ENCODE assay signal across 8 cellular contexts in genomic region chr6:43516367-43516696, GRCh38. TPM values are rescaled to one million over a fixed set of nuclear protein-coding genes. Genes with fewer than 3 reads are reported as not detected.
A peak's percentile ranks its signal among the peaks of the same experiment; 100 is the strongest.
DNase-seq lines count a peak whose midpoint lies in the region; ATAC-seq, FAIRE-seq and TF ChIP-seq lines count a peak whose summit lies in the region.

No MANE protein-coding gene starts in this region.

- H3K4me3 ChIP-seq in H7 (ENCODE audit: insufficient read depth, low read depth, low read length) (peak overlapping the region; percentile 69), adrenal gland (peak overlapping the region; percentile 38 to 82 (median 61)), keratinocyte (ENCODE audit: control insufficient read depth in 2 of 3, extremely low read depth in 1 of 3, insufficient read depth in 2 of 3, low read depth in 1 of 3, low read length in 3 of 3) (peak overlapping the region; percentile 75 to 89 (median 86)), suprapubic skin (peak overlapping the region; percentile 93)

- no peak for TF ChIP-seq EP300 in suprapubic skin (IDR thresholded peaks at IDR 0.05)

- DNase-seq in H7 (no peak), adrenal gland (no peak), keratinocyte (ENCODE audit: low read depth, low spot score) (no peak), suprapubic skin (ENCODE audit: low spot score in 2 of 2) (no peak), WTC11 (ENCODE audit: low spot score) (no peak), occipital lobe (lab: John Stamatoyannopoulos, UW) (no peak), D721Med (ENCODE audit: insufficient read length, low spot score) (no peak)

- intact Hi-C loops in adrenal gland (cut with DNase I), result no loop called here

- H3K79me2 ChIP-seq in keratinocyte (ENCODE audit: control insufficient read depth, insufficient read depth, low read length), result peaks cover 60% of the 10 kb centered on the region

- no peak overlapping the region for H3K27ac Mint-ChIP-seq in WTC11

- no peak for TF ChIP-seq CTCF in adrenal gland (IDR thresholded peaks at IDR 0.05)
- no peak for TF ChIP-seq CTCF in keratinocyte (optimal IDR thresholded peaks at IDR 0.05 in 1 of 3, IDR thresholded peaks at IDR 0.05 in 1 of 3, conservative IDR thresholded peaks at IDR 0.05 in 1 of 3; ENCODE audit: extremely low read depth in 1 of 3, insufficient read depth in 2 of 3, low read length in 3 of 3)
- no peak for TF ChIP-seq CTCF in suprapubic skin (IDR thresholded peaks at IDR 0.05)
- TF ChIP-seq CTCF in WTC11 (IDR thresholded peaks at IDR 0.05), result no peak
- no peak for TF ChIP-seq CTCF in D721Med (IDR thresholded peaks at IDR 0.05; ENCODE audit: insufficient read depth, missing control alignments)

- no peak for FAIRE-seq in keratinocyte (lab: Jason Lieb, UNC)
- FAIRE-seq in D721Med (lab: Jason Lieb, UNC), result no peak

- CTCF ChIA-PET in WTC11 (lab: Charles Lee), result interaction anchor here (1.0 to 1.7 kb wide), 3 partner anchors 8 to 92 kb away, joined by 3 to 9 read pairs (median 3); no protein-coding TSS in a partner anchor

- peaks cover 41% of the 10 kb centered on the region for H3K36me3 ChIP-seq in H7 (replicated peaks; ENCODE audit: control insufficient read depth, insufficient read depth, low read length)
- peaks cover 0 to 61% of the 10 kb centered on the region in 2 donors for H3K36me3 ChIP-seq in adrenal gland (replicated peaks in 1 of 2)
- peaks cover 36 to 58% of the 10 kb centered on the region in 2 experiments for H3K36me3 ChIP-seq in keratinocyte (ENCODE audit: control insufficient read depth in 2 of 2, extremely low read depth in 1 of 2, insufficient read depth in 2 of 2, low read length in 2 of 2)
- peaks cover 62% of the 10 kb centered on the region for H3K36me3 ChIP-seq in suprapubic skin

- dilution Hi-C loops in keratinocyte (cut with MboI; ENCODE audit: extremely low pct_ligation_motif_present, low sequenced_read_pairs), result no loop called here

- H3K4me2 ChIP-seq in keratinocyte (ENCODE audit: control insufficient read depth, extremely low read depth, insufficient read depth, low read depth, low read length), result peak overlapping the region; percentile 98

- H3K9ac ChIP-seq in keratinocyte (ENCODE audit: control insufficient read depth, extremely low read depth, insufficient read depth, low read length), result peak overlapping the region; percentile 97

- H3K27ac ChIP-seq in adrenal gland (peak overlapping the region in 4 of 5 donors; percentile 77 to 86 (median 81)), keratinocyte (ENCODE audit: control insufficient read depth, insufficient read depth, low read length) (peak overlapping the region; percentile 92), suprapubic skin (peak overlapping the region; percentile 77)

- H3K9me1 ChIP-seq in keratinocyte (ENCODE audit: control insufficient read depth, extremely low read depth, insufficient read depth, low read length), result peaks cover 8% of the 10 kb centered on the region

- H3K4me1 ChIP-seq in adrenal gland (replicated peaks in 1 of 2) (peaks cover 17 to 33% of the 10 kb centered on the region in 2 donors), keratinocyte (ENCODE audit: control insufficient read depth, extremely low read depth, insufficient read depth, low read length) (peaks cover 28% of the 10 kb centered on the region), suprapubic skin (peaks cover 47% of the 10 kb centered on the region)

- TF ChIP-seq POLR2A in adrenal gland (IDR thresholded peaks at IDR 0.05) (no peak), suprapubic skin (IDR thresholded peaks at IDR 0.05) (no peak)

- H3K27me3 Mint-ChIP-seq in WTC11 (ENCODE audit: low read depth), result no peaks in the 10 kb centered on the region

- peak overlapping the region; percentile 75 for H2AFZ ChIP-seq in keratinocyte (ENCODE audit: control insufficient read depth, low read length)

- ATAC-seq in WTC11 (no peak), HG03139 (IDR thresholded peaks at IDR 0.05; ENCODE audit: unreplicated experiment) (no peak)

- H3K27me3 ChIP-seq in H7 (ENCODE audit: control insufficient read depth, insufficient read depth, low read length) (no peaks in the 10 kb centered on the region), adrenal gland (no peaks in the 10 kb centered on the region), keratinocyte (ENCODE audit: control insufficient read depth, extremely low read depth, insufficient read depth, low read length) (no peaks in the 10 kb centered on the region), suprapubic skin (no peaks in the 10 kb centered on the region)

- H4K20me1 ChIP-seq in keratinocyte (ENCODE audit: control insufficient read depth, extremely low read depth, insufficient read depth, low read length), result peaks cover 8% of the 10 kb centered on the region

- H3K4me3 Mint-ChIP-seq in WTC11, result no peak overlapping the region

- no peaks in the 10 kb centered on the region for H3K9me3 Mint-ChIP-seq in WTC11

- peaks cover 43% of the 10 kb centered on the region for H3K36me3 Mint-ChIP-seq in WTC11

- POLR2A ChIA-PET in WTC11 (lab: Charles Lee), result no interaction called here

- H3K9me3 ChIP-seq in adrenal gland (replicated peaks in 1 of 3) (no peaks in the 10 kb centered on the region), keratinocyte (ENCODE audit: control insufficient read depth, low read depth, low read length) (no peaks in the 10 kb centered on the region), suprapubic skin (no peaks in the 10 kb centered on the region)

- 0 to 2% (median 1%) methylated on average over 6 to 10 of the region's 10 CpGs for WGBS in adrenal gland, 4 donors
- WGBS in suprapubic skin, result 3% methylated on average over 10 of the region's 10 CpGs

- peaks cover 26% of the 10 kb centered on the region for H3K4me1 Mint-ChIP-seq in WTC11

RNA-seq across cellular contexts. Expression of gene YIPF3, which starts 0.4 kb away (rescaled TPM):
- 92.9 and 102 TPM in 2 replicates for total RNA-seq in H7 (2014; rRNA removed; shearing (Covaris generic))
- total RNA-seq in adrenal gland (100 to 1,000 TPM; 121 to 271 (median 160) TPM), suprapubic skin (100 to 1,000 TPM in 1 of 4 donors, 10 to 100 TPM in 3; 69.8 to 115 (median 84.6) TPM), WTC11 (2021) (79.1 to 82.4 TPM (median 81.3 TPM) in 3 replicates), occipital lobe (71.4 TPM)
- polyA plus RNA-seq in adrenal gland (100 to 1,000 TPM in 1 of 3 donors, 10 to 100 TPM in 2; 78.1 to 139 (median 98.0) TPM), keratinocyte (120 to 138 TPM (median 136 TPM) in 3 replicates)
- polyA plus RNA-seq in keratinocyte (2011; ENCODE audit: low read depth), result 29.2 TPM
- polyA plus RNA-seq in keratinocyte (2011; cell fraction: cytosol; rRNA removed), result 103 and 104 TPM in 2 replicates
- 154 and 155 TPM in 2 replicates for polyA plus RNA-seq in keratinocyte (2011; cell fraction: nucleus; rRNA removed)
- polyA plus RNA-seq in keratinocyte (2012; ENCODE audit: low replicate concordance), result 63.0 and 89.2 TPM in 2 replicates
- polyA minus RNA-seq in keratinocyte, result 142 to 213 TPM (median 144 TPM) in 3 replicates
- 90.5 TPM for polyA minus RNA-seq in keratinocyte (2011; cell fraction: cytosol; rRNA and poly(A)+ RNA removed)
- 57.6 and 64.5 TPM in 2 replicates for polyA minus RNA-seq in keratinocyte (2011; cell fraction: nucleus; rRNA and poly(A)+ RNA removed)

RNA-seq across cellular contexts. Expression of gene POLR1C, which starts 0.6 kb away (rescaled TPM):
- total RNA-seq in H7 (2014; rRNA removed; shearing (Covaris generic)), result 40.3 and 40.8 TPM in 2 replicates
- 10 to 100 TPM; 16.8 to 54.4 (median 29.4) TPM for total RNA-seq in adrenal gland
- polyA plus RNA-seq in adrenal gland, result 10 to 100 TPM; 36.7 to 67.2 (median 50.7) TPM
- polyA plus RNA-seq in keratinocyte, result 99.6 to 121 TPM (median 119 TPM) in 3 replicates
- 34.9 TPM for polyA plus RNA-seq in keratinocyte (2011; ENCODE audit: low read depth)
- polyA plus RNA-seq in keratinocyte (2011; cell fraction: cytosol; rRNA removed), result 69.9 and 106 TPM in 2 replicates
- 155 and 201 TPM in 2 replicates for polyA plus RNA-seq in keratinocyte (2011; cell fraction: nucleus; rRNA removed)
- polyA plus RNA-seq in keratinocyte (2012; ENCODE audit: low replicate concordance), result 90.8 and 119 TPM in 2 replicates
- polyA minus RNA-seq in keratinocyte, result 35.0 to 95.4 TPM (median 86.0 TPM) in 3 replicates
- polyA minus RNA-seq in keratinocyte (2011; cell fraction: cytosol; rRNA and poly(A)+ RNA removed), result 38.0 TPM
- 28.9 and 53.4 TPM in 2 replicates for polyA minus RNA-seq in keratinocyte (2011; cell fraction: nucleus; rRNA and poly(A)+ RNA removed)
- total RNA-seq in suprapubic skin, result 10 to 100 TPM; 31.1 to 44.7 (median 35.6) TPM
- total RNA-seq in WTC11 (2021), result 32.8 to 46.6 TPM (median 34.2 TPM) in 3 replicates
- total RNA-seq in occipital lobe, result 22.0 TPM

RNA-seq across cellular contexts. Expression of gene LRRC73, which starts 6.2 kb away (rescaled TPM):
- total RNA-seq in H7 (2014; rRNA removed; shearing (Covaris generic)), result 0.26 TPM in 1 of 2 replicates, not detected in the other
- total RNA-seq in adrenal gland (10 to 100 TPM in 3 of 8 donors, 1 to 10 TPM in 5; 1.4 to 15.0 (median 6.3) TPM), suprapubic skin (under 1 TPM in 2 of 4 donors, not detected in 2; 0.34 to 0.42 TPM), WTC11 (2021) (0.73 to 1.4 TPM (median 0.76 TPM) in 3 replicates), occipital lobe (2.7 TPM)
- polyA plus RNA-seq in adrenal gland (1 to 10 TPM; 2.8 to 4.0 (median 3.1) TPM), keratinocyte (0.16 to 0.40 TPM (median 0.18 TPM) in 3 replicates)
- 0.12 TPM for polyA plus RNA-seq in keratinocyte (2011; ENCODE audit: low read depth)
- polyA plus RNA-seq in keratinocyte (2011; cell fraction: cytosol; rRNA removed), result 0.22 and 0.55 TPM in 2 replicates
- polyA plus RNA-seq in keratinocyte (2011; cell fraction: nucleus; rRNA removed), result 0.27 and 0.49 TPM in 2 replicates
- 0.35 and 0.49 TPM in 2 replicates for polyA plus RNA-seq in keratinocyte (2012; ENCODE audit: low replicate concordance)
- 0.26 to 0.30 TPM in 2 of 3 replicates, not detected in the other for polyA minus RNA-seq in keratinocyte
- polyA minus RNA-seq in keratinocyte (2011; cell fraction: cytosol; rRNA and poly(A)+ RNA removed), result not detected
- polyA minus RNA-seq in keratinocyte (2011; cell fraction: nucleus; rRNA and poly(A)+ RNA removed), result not detected in 2 replicates

RNA-seq across cellular contexts. Expression of gene TJAP1, which starts 39.0 kb away (rescaled TPM):
- total RNA-seq in H7 (2014; rRNA removed; shearing (Covaris generic)), result 25.3 and 25.5 TPM in 2 replicates
- total RNA-seq in adrenal gland (10 to 100 TPM; 24.5 to 66.0 (median 33.0) TPM), suprapubic skin (10 to 100 TPM; 17.8 to 32.4 (median 30.6) TPM), WTC11 (2021) (40.2 to 40.8 TPM (median 40.4 TPM) in 3 replicates), occipital lobe (5.0 TPM)
- polyA plus RNA-seq in adrenal gland (10 to 100 TPM; 17.6 to 77.5 (median 54.4) TPM), keratinocyte (17.2 to 45.5 TPM (median 23.3 TPM) in 3 replicates)
- polyA plus RNA-seq in keratinocyte (2011; ENCODE audit: low read depth), result 41.6 TPM
- polyA plus RNA-seq in keratinocyte (2011; cell fraction: cytosol; rRNA removed), result 14.3 and 25.4 TPM in 2 replicates
- 78.8 and 84.0 TPM in 2 replicates for polyA plus RNA-seq in keratinocyte (2011; cell fraction: nucleus; rRNA removed)
- 12.6 and 28.6 TPM in 2 replicates for polyA plus RNA-seq in keratinocyte (2012; ENCODE audit: low replicate concordance)
- polyA minus RNA-seq in keratinocyte, result 10.4 to 24.4 TPM (median 16.7 TPM) in 3 replicates
- polyA minus RNA-seq in keratinocyte (2011; cell fraction: cytosol; rRNA and poly(A)+ RNA removed), result 11.7 TPM
- polyA minus RNA-seq in keratinocyte (2011; cell fraction: nucleus; rRNA and poly(A)+ RNA removed), result 11.8 and 19.6 TPM in 2 replicates

RNA-seq across cellular contexts. Expression of gene XPO5, which starts 59.5 kb away (rescaled TPM):
- total RNA-seq in H7 (2014; rRNA removed; shearing (Covaris generic)), result 70.9 and 78.3 TPM in 2 replicates
- total RNA-seq in adrenal gland, result 10 to 100 TPM; 16.1 to 36.8 (median 21.9) TPM
- 10 to 100 TPM; 10.9 to 26.2 (median 14.8) TPM for polyA plus RNA-seq in adrenal gland
- 40.5 to 49.9 TPM (median 46.3 TPM) in 3 replicates for polyA plus RNA-seq in keratinocyte
- 35.8 TPM for polyA plus RNA-seq in keratinocyte (2011; ENCODE audit: low read depth)
- 32.4 and 47.8 TPM in 2 replicates for polyA plus RNA-seq in keratinocyte (2011; cell fraction: cytosol; rRNA removed)
- polyA plus RNA-seq in keratinocyte (2011; cell fraction: nucleus; rRNA removed), result 74.5 and 82.2 TPM in 2 replicates
- polyA plus RNA-seq in keratinocyte (2012; ENCODE audit: low replicate concordance), result 26.8 and 29.9 TPM in 2 replicates
- 62.6 to 98.8 TPM (median 88.1 TPM) in 3 replicates for polyA minus RNA-seq in keratinocyte
- 35.5 TPM for polyA minus RNA-seq in keratinocyte (2011; cell fraction: cytosol; rRNA and poly(A)+ RNA removed)
- 55.3 and 89.2 TPM in 2 replicates for polyA minus RNA-seq in keratinocyte (2011; cell fraction: nucleus; rRNA and poly(A)+ RNA removed)
- total RNA-seq in suprapubic skin, result 10 to 100 TPM; 24.1 to 49.8 (median 29.0) TPM
- total RNA-seq in WTC11 (2021), result 84.9 to 97.8 TPM (median 86.0 TPM) in 3 replicates
- total RNA-seq in occipital lobe, result 47.4 TPM
